Comparison of ENCODE assay signal across 12 cellular contexts in genomic region chr2:180240774-180241173, GRCh38.
DNase-seq lines count a peak whose midpoint lies in the region; ATAC-seq, FAIRE-seq and TF ChIP-seq lines count a peak whose summit lies in the region.
"Had no signal": no experiment of that assay in that cellular context is flagged by ENCODE, and none has a peak within 500 bp of the region (broad histone marks: within the 10 kb centered on the region; RNA-seq: fewer than 3 reads in every experiment).

No MANE protein-coding gene starts in this region.

- intact Hi-C loops in activated T-helper 1 cell treated with anti-CD3 and anti-CD28 coated beads, Interleukin-12 subunit alpha, Interleukin-12 subunit beta, Interleukin-2, Interleukin-4 antibody, amounts not matched to agents 30 ng/mL and 10 ng/mL and 1 ng/mL, durations not matched to agents 14 hours and 24 hours and 36 hours (cut with micrococcal nuclease): no loop called here

- no peaks in the 10 kb centered on the region for H3K36me3 ChIP-seq in RWPE2 (ENCODE audit: low read depth)
- H3K36me3 ChIP-seq: tibial nerve had no signal

- DNase-seq in COLO829 (ENCODE audit: low spot score): peak; percentile 26
- no peak for DNase-seq in H54 (ENCODE audit: insufficient read length, low spot score)
- DNase-seq in RWPE2 (ENCODE audit: low spot score): no peak
- peak; percentile 18 for DNase-seq in iPS-NIHi7 (ENCODE audit: extremely low spot score)
- DNase-seq in activated T-helper 1 cell treated with anti-CD3 and anti-CD28 coated beads, Interleukin-12 subunit alpha, Interleukin-12 subunit beta, Interleukin-2, Interleukin-4 antibody, amounts not matched to agents 30 ng/mL and 10 ng/mL and 1 ng/mL, durations not matched to agents 14 hours and 24 hours and 36 hours (ENCODE audit: low spot score): no peak
- DNase-seq in immature natural killer cell: no peak
- DNase-seq in stimulated activated CD4-positive, alpha-beta T cell treated with anti-CD3 and anti-CD28 coated beads, Interleukin-1b, Interleukin-23, amount 100 ng/mL, for 48 hours: no peak
- no peak for DNase-seq in NK-92 treated with Interleukin-12 subunit alpha and Interleukin-12 subunit beta, amount 100 ng/mL, for 24 hours (lab: John Stamatoyannopoulos, UW)
- DNase-seq: activated T-cell treated with anti-CD3 and anti-CD28 coated beads, Interleukin-2, amount 50 U/mL, for 48 hours had no signal

- H3K27ac Mint-ChIP-seq in activated T-helper 1 cell treated with anti-CD3 and anti-CD28 coated beads, Interleukin-12 subunit alpha, Interleukin-12 subunit beta, Interleukin-2, Interleukin-4 antibody, amounts not matched to agents 30 ng/mL and 10 ng/mL and 1 ng/mL, durations not matched to agents 14 hours and 24 hours and 36 hours: no peak overlapping the region
- H3K27ac Mint-ChIP-seq in immature natural killer cell: no peak overlapping the region
- H3K27ac Mint-ChIP-seq: mesothelial cell of epicardium had no signal

- no peak for TF ChIP-seq POLR2A in H54 (IDR thresholded peaks at IDR 0.05; ENCODE audit: low read depth, low read length)

- peak; percentile 27; the same call in 1 of the 3 replicates for ATAC-seq in RWPE2 (ENCODE audit: low read depth)

- TF ChIP-seq CTCF in RWPE2 (IDR thresholded peaks at IDR 0.05; ENCODE audit: poor library complexity, severe bottlenecking): peak; percentile 39

- no peaks in the 10 kb centered on the region for H3K9me3 Mint-ChIP-seq in activated T-helper 1 cell treated with anti-CD3 and anti-CD28 coated beads, Interleukin-12 subunit alpha, Interleukin-12 subunit beta, Interleukin-2, Interleukin-4 antibody, amounts not matched to agents 30 ng/mL and 10 ng/mL and 1 ng/mL, durations not matched to agents 14 hours and 24 hours and 36 hours
- H3K9me3 Mint-ChIP-seq in immature natural killer cell: peaks cover 0 to 3% (median 0%) of the 10 kb centered on the region in 6 donors

- H3K27me3 ChIP-seq in RWPE2 (ENCODE audit: insufficient read depth, poor library complexity, severe bottlenecking): no peaks in the 10 kb centered on the region
- H3K27me3 ChIP-seq: tibial nerve had no signal

- H3K4me3 ChIP-seq in RWPE2 (ENCODE audit: severe bottlenecking): no peak overlapping the region
- H3K4me3 ChIP-seq: tibial nerve had no signal

- FAIRE-seq in H54 (lab: Jason Lieb, UNC): peak; percentile 65
- FAIRE-seq: endometrium had no signal

- H3K4me3 Mint-ChIP-seq in activated T-helper 1 cell treated with anti-CD3 and anti-CD28 coated beads, Interleukin-12 subunit alpha, Interleukin-12 subunit beta, Interleukin-2, Interleukin-4 antibody, amounts not matched to agents 30 ng/mL and 10 ng/mL and 1 ng/mL, durations not matched to agents 14 hours and 24 hours and 36 hours: no peak overlapping the region
- no peak overlapping the region for H3K4me3 Mint-ChIP-seq in immature natural killer cell
- H3K4me3 Mint-ChIP-seq: mesothelial cell of epicardium had no signal

- H3K27ac ChIP-seq in RWPE2 (ENCODE audit: poor library complexity, severe bottlenecking): no peak overlapping the region
- H3K27ac ChIP-seq: tibial nerve had no signal

- no peaks in the 10 kb centered on the region for H3K4me1 ChIP-seq in RWPE2 (ENCODE audit: insufficient read depth, poor library complexity, severe bottlenecking)
- H3K4me1 ChIP-seq: tibial nerve had no signal

- H3K27me3 Mint-ChIP-seq in activated T-helper 1 cell treated with anti-CD3 and anti-CD28 coated beads, Interleukin-12 subunit alpha, Interleukin-12 subunit beta, Interleukin-2, Interleukin-4 antibody, amounts not matched to agents 30 ng/mL and 10 ng/mL and 1 ng/mL, durations not matched to agents 14 hours and 24 hours and 36 hours (ENCODE audit: insufficient read depth): no peaks in the 10 kb centered on the region
- peaks cover 0 to 6% (median 1%) of the 10 kb centered on the region in 3 donors for H3K27me3 Mint-ChIP-seq in immature natural killer cell (ENCODE audit: low read depth in 3 of 3)

- no peaks in the 10 kb centered on the region for H3K4me1 Mint-ChIP-seq in activated T-helper 1 cell treated with anti-CD3 and anti-CD28 coated beads, Interleukin-12 subunit alpha, Interleukin-12 subunit beta, Interleukin-2, Interleukin-4 antibody, amounts not matched to agents 30 ng/mL and 10 ng/mL and 1 ng/mL, durations not matched to agents 14 hours and 24 hours and 36 hours (ENCODE audit: low read depth)
- H3K4me1 Mint-ChIP-seq in immature natural killer cell: no peaks in the 10 kb centered on the region
- H3K4me1 Mint-ChIP-seq: mesothelial cell of epicardium had no signal

- no peaks in the 10 kb centered on the region for H3K36me3 Mint-ChIP-seq in activated T-helper 1 cell treated with anti-CD3 and anti-CD28 coated beads, Interleukin-12 subunit alpha, Interleukin-12 subunit beta, Interleukin-2, Interleukin-4 antibody, amounts not matched to agents 30 ng/mL and 10 ng/mL and 1 ng/mL, durations not matched to agents 14 hours and 24 hours and 36 hours (ENCODE audit: low read depth)
- no peaks in the 10 kb centered on the region for H3K36me3 Mint-ChIP-seq in immature natural killer cell
- H3K36me3 Mint-ChIP-seq: mesothelial cell of epicardium had no signal

- H3K9me3 ChIP-seq in RWPE2 (ENCODE audit: severe bottlenecking): no peaks in the 10 kb centered on the region
- H3K9me3 ChIP-seq: tibial nerve had no signal

Comparison
In these comparisons a context has a peak if more than half of its experiments do, and no peak if none do; other contexts are left out.
1. DNase-seq: peak in COLO829 (single experiment) and iPS-NIHi7 (single experiment); none in H54 (single experiment), RWPE2 (single experiment), activated T-helper 1 cell treated with anti-CD3 and anti-CD28 coated beads, Interleukin-12 subunit alpha, Interleukin-12 subunit beta, Interleukin-2, Interleukin-4 antibody, amounts not matched to agents 30 ng/mL and 10 ng/mL and 1 ng/mL, durations not matched to agents 14 hours and 24 hours and 36 hours (single experiment), immature natural killer cell (0 of 3), stimulated activated CD4-positive, alpha-beta T cell treated with anti-CD3 and anti-CD28 coated beads, Interleukin-1b, Interleukin-23, amount 100 ng/mL, for 48 hours (single experiment) and NK-92 treated with Interleukin-12 subunit alpha and Interleukin-12 subunit beta, amount 100 ng/mL, for 24 hours (single experiment).